Comparison of ENCODE assay signal across 20 cellular contexts in the genomic region with DNA sequence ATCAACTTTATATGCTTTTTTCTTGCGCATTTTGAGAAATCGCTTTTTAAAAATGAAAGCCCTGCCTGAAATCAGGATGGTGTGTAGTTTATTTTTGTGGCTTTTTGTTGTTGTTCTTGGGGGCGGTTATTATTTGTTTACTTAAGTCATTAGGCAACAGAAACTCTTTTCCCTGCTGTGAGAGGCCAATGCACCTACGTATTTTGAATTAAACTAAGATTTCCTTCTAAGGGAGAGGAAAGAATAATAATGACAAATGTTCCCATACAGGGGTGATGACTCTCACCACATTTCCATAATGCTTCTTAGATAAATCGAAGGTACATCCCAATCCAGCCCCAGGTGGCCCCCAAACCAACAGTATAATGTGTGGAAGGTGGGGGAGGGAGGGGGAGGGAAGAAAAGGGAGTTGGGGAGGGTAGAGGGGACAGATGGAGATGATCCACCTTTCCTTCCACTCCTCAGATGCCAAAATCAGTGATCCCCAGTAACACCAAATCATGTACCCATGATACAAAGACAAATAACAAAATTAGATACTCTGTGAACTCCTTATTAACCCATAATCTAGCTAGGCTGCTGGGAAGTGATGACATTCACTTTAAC.
DNase-seq lines count a peak whose midpoint lies in the region; ATAC-seq and TF ChIP-seq lines count a peak whose summit lies in the region.
"Had no signal": no experiment of that assay in that cellular context is flagged by ENCODE, and none has a peak within 500 bp of the region (broad histone marks: within the 10 kb centered on the region; RNA-seq: fewer than 3 reads in every experiment).

No MANE protein-coding gene starts in this region.

- H3K9ac ChIP-seq in HUES48 (ENCODE audit: low read depth, low read length): no peak overlapping the region
- H3K9ac ChIP-seq: SK-N-SH had no signal

- H3K4me3 Mint-ChIP-seq in nephron: no peak overlapping the region

- H3K4me3 ChIP-seq in HUES48 (ENCODE audit: low read depth, low read length): peak overlapping the region; percentile 16; the same call in 1 of the 2 replicates
- no peak overlapping the region for H3K4me3 ChIP-seq in choroid plexus epithelial cell (ENCODE audit: low read depth, low read length)

- TF ChIP-seq CTCF in choroid plexus epithelial cell (conservative IDR thresholded peaks at IDR 0.05; ENCODE audit: low read depth, low read length) (no peak), nephron (IDR thresholded peaks at IDR 0.05; ENCODE audit: unreplicated experiment in 3 of 3) (no peak)

- peaks cover 48% of the 10 kb centered on the region for H3K4me1 Mint-ChIP-seq in nephron

- H3K27me3 Mint-ChIP-seq in nephron (ENCODE audit: low read depth): no peaks in the 10 kb centered on the region

- H3K9me3 Mint-ChIP-seq in nephron: no peaks in the 10 kb centered on the region

- ATAC-seq in GM21381 (IDR thresholded peaks at IDR 0.05; ENCODE audit: unreplicated experiment): no peak
- ATAC-seq: Panc1 had no signal

- H3K27me3 ChIP-seq in HUES48 (ENCODE audit: control insufficient read depth, insufficient read depth, low read length): no peaks in the 10 kb centered on the region
- H3K27me3 ChIP-seq: BE2C had no signal

- peaks cover 57% of the 10 kb centered on the region for H3K4me1 ChIP-seq in HUES48 (ENCODE audit: control insufficient read depth, insufficient read depth, low read length)
- H3K4me1 ChIP-seq: BE2C had no signal

- peak overlapping the region; percentile 63 for H3K27ac ChIP-seq in HUES48 (ENCODE audit: low read depth, low read length)

- peaks cover 34% of the 10 kb centered on the region for H3K36me3 ChIP-seq in HUES48 (ENCODE audit: control insufficient read depth, insufficient read depth, low read length)

- H3K36me3 Mint-ChIP-seq in nephron (ENCODE audit: low read depth): peaks cover 67% of the 10 kb centered on the region

- no peaks in the 10 kb centered on the region for H3K9me3 ChIP-seq in HUES48 (ENCODE audit: control insufficient read depth, insufficient read depth, low read length)
- H3K9me3 ChIP-seq: BE2C, SK-N-SH had no signal

- DNase-seq in choroid plexus epithelial cell (ENCODE audit: low read depth) (peak; percentile 65), amygdala (lab: John Stamatoyannopoulos, UW) (no peak), NCI-H748 (lab: John Stamatoyannopoulos, UW; ENCODE audit: unreplicated experiment) (no peak), NCI-H2171 treated with DMSO at 0.1 percent for 48 hours (lab: John Stamatoyannopoulos, UW) (no peak)
- DNase-seq: BE2C; HCEC 1CT; KBM-7; NCI-H1092; NCI-H1436; NCI-H187 treated with DMSO at 0.1 percent for 48 hours; NCI-H2107; NCI-H510A treated with DMSO at 0.1 percent for 48 hours; NCI-H774; NK-92 treated with Interleukin-12 subunit alpha and Interleukin-12 subunit beta, amount 100 ng/mL, for 24 hours; SIG-M5; SK-N-SH had no signal

- H3K27ac Mint-ChIP-seq in nephron: peak overlapping the region; percentile 27 to 79 (median 67)
